Comparison of ENCODE assay signal across 9 cellular contexts in the genomic region with DNA sequence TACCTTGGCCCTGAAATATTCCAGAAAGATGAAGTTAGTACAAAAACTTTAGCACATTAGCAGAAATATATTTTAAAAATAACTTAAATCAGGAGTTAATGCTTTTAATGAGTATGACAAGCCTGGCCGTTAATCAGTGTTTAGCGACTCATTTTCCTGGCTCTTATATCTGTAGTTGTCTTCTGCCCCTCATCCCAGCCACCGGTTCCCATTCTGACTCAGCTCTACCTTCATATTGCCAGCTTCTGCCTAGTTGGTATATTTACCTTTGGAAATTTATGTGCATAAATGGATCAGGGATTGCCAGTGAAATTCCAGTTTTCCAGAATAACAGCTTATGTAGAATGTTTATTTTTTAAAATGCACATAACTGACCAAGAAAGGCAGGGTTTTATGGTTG.
"Had no signal": no experiment of that assay in that cellular context is flagged by ENCODE, and none has a peak within 500 bp of the region (broad histone marks: within the 10 kb centered on the region; RNA-seq: fewer than 3 reads in every experiment).

No MANE protein-coding gene starts in this region.

- H3K9ac ChIP-seq: GM23248 had no signal

- H3K4me2 ChIP-seq: GM23338 had no signal

- DNase-seq: GM23248, GOT3, H7, H9, HCEC 1CT, HFFc6 had no signal

- H3K27ac Mint-ChIP-seq: GM23338, HFFc6 had no signal

- H3K9me3 ChIP-seq: HAP-1 had no signal

- H3K9me3 Mint-ChIP-seq: GM23338, H9, HFFc6 had no signal

- H3K4me3 Mint-ChIP-seq: GM23338, H9, HFFc6 had no signal

- ATAC-seq: GM23338, HCT116 had no signal

- H3K4me3 ChIP-seq: GM23248, GM23338, HAP-1 had no signal

- H2AFZ ChIP-seq: GM23248, GM23338 had no signal

- H3K27ac ChIP-seq: GM23248 had no signal

- H3K4me1 ChIP-seq: HAP-1 had no signal

- H3K36me3 ChIP-seq: HAP-1 had no signal
